Comparison of ENCODE assay signal across 7 cellular contexts in genomic region chr3:191741847-191742350, GRCh38.
DNase-seq lines count a peak whose midpoint lies in the region; ATAC-seq, FAIRE-seq and TF ChIP-seq lines count a peak whose summit lies in the region.
"Not testable (repeated sequence)": the region's sequence is repeated elsewhere in the genome, so short reads cannot be mapped to it uniquely, and the experiment has no call there.

No MANE protein-coding gene starts in this region.

- not testable (repeated sequence) for H3K4me3 ChIP-seq in SJCRH30
- peak overlapping the region in 2 of 3 experiments; percentile 19 to 41; a peak in 1 of 6 replicates for H3K4me3 ChIP-seq in HepG2 (replicated peaks in 1 of 3; ENCODE audit: insufficient read depth in 1 of 3, low read depth in 2 of 3, low read length in 3 of 3)

- peak overlapping the region; percentile 60 for H3K4me2 ChIP-seq in HepG2 (ENCODE audit: low read depth, low read length)

- not testable (repeated sequence) for H3K4me1 ChIP-seq in SJCRH30
- H3K4me1 ChIP-seq in HepG2 (ENCODE audit: insufficient read depth, low read length): peaks cover 37% of the 10 kb centered on the region

- ATAC-seq in HepG2: peak; percentile 100

- TF ChIP-seq EP300 in HepG2 (IDR thresholded peaks at IDR 0.05; ENCODE audit: low read depth in 2 of 2, low read length in 2 of 2): not testable (repeated sequence)
- peak; percentile 51; the same call in 1 of the 2 replicates for TF ChIP-seq EP300 in HepG2 (CRISPR knock-in tag; IDR thresholded peaks at IDR 0.05; ENCODE audit: borderline replicate concordance)

- not testable (repeated sequence) for H3K27ac ChIP-seq in SJCRH30
- peak overlapping the region; percentile 90 for H3K27ac ChIP-seq in HepG2 (ENCODE audit: extremely low read length, insufficient read depth, low read length)

- H3K27me3 ChIP-seq in SJCRH30; HepG2 (ENCODE audit: control insufficient read depth in 1 of 2, insufficient read depth in 2 of 2, low read length in 2 of 2): not testable (repeated sequence)

- TF ChIP-seq RAD21 in HepG2 (CRISPR knock-in tag; IDR thresholded peaks at IDR 0.05): peak; percentile 46; the same call in 1 of the 2 replicates

- CTCF ChIA-PET in HepG2 (lab: Yijun Ruan, JAX; ENCODE audit: low intra/inter-chr PET ratio, low total read pairs): not testable (repeated sequence)

- BruUV-seq in HepG2 (replicated peaks; lab: Mats Ljungman, UMichigan): not testable (repeated sequence)

- FAIRE-seq in HepG2 (lab: Jason Lieb, UNC): peak; percentile 73

- not testable (repeated sequence) for TF ChIP-seq POLR2A in HepG2 (IDR thresholded peaks at IDR 0.05; ENCODE audit: insufficient read depth in 1 of 2, low read depth in 2 of 2, low read length in 2 of 2)

- DNase-seq in ACHN: peak; percentile 67
- DNase-seq in EL: peak; percentile 20
- DNase-seq in LHCN-M2 (ENCODE audit: low read depth): peak; percentile 13
- peak; percentile 1 to 3 for DNase-seq in SJCRH30
- peak; percentile 87 for DNase-seq in glomerular visceral epithelial cell (ENCODE audit: extremely low spot score)
- DNase-seq in HepG2 (ENCODE audit: low spot score): peak; percentile 95
- peak; percentile 85 for DNase-seq in renal cortical epithelial cell (ENCODE audit: low read depth)

- not testable (repeated sequence) for TF ChIP-seq CTCF in HepG2 (CRISPR knock-in tag; IDR thresholded peaks at IDR 0.05)

- not testable (repeated sequence) for H3K79me2 ChIP-seq in HepG2 (ENCODE audit: insufficient read depth, low read length)

- peak overlapping the region; percentile 44 for H3K9ac ChIP-seq in HepG2 (ENCODE audit: insufficient read depth, low read depth, low read length)

- not testable (repeated sequence) for H3K36me3 ChIP-seq in SJCRH30; HepG2 (replicated peaks in 1 of 2; ENCODE audit: control insufficient read depth in 1 of 2, insufficient read depth in 2 of 2, low read length in 2 of 2)

- 4% methylated on average over 1 of the region's 1 CpG for WGBS in HepG2 (ENCODE audit: low lambda C conversion rate)

- H4K20me1 ChIP-seq in HepG2 (ENCODE audit: insufficient read depth, low read length): not testable (repeated sequence)

- H3K9me3 ChIP-seq in SJCRH30 (replicated peaks); HepG2 (ENCODE audit: low read length): not testable (repeated sequence)

- POLR2A ChIA-PET in HepG2 (lab: Yijun Ruan, JAX): not testable (repeated sequence)

- not testable (repeated sequence) for H2AFZ ChIP-seq in HepG2 (ENCODE audit: low read length)

- in situ Hi-C loops in ACHN (cut with HindIII; ENCODE audit: low pct_ligation_motif_present, low pct_unique_long_range_greater_than_20kb, low sequenced_read_pairs); HepG2 (cut with HindIII; ENCODE audit: extremely low pct_ligation_motif_present, low pct_unique_long_range_greater_than_20kb): not testable (repeated sequence)

- intact Hi-C loops in HepG2 (cut with micrococcal nuclease; ENCODE audit: unreplicated experiment): loop anchor here (1.0 to 2.0 kb wide), 2 partner anchors 15 to 20 kb away; no protein-coding TSS in a partner anchor

TF ChIP-seq in HepG2, 621 proteins besides CTCF, POLR2A, EP300 and RAD21 (continues in another document):
- peak; percentile 40; the same call in 1 of the 2 replicates for TF ChIP-seq SAP130 (CRISPR knock-in tag; IDR thresholded peaks at IDR 0.05; ENCODE audit: low read depth)
- peak; percentile 87 for TF ChIP-seq TEAD3 (CRISPR knock-in tag; optimal IDR thresholded peaks at IDR 0.05; ENCODE audit: borderline replicate concordance)
- 0 out of 2 replicates have a peak, but pooled peaks have one; percentile 41 for TF ChIP-seq TARDBP (CRISPR knock-in tag; IDR thresholded peaks at IDR 0.05)
- 0 out of 2 replicates have a peak, but pooled peaks have one; percentile 19 for TF ChIP-seq DPF2 (CRISPR knock-in tag; IDR thresholded peaks at IDR 0.05; ENCODE audit: borderline replicate concordance, low read depth)
- TF ChIP-seq ZNF12 (CRISPR knock-in tag; IDR thresholded peaks at IDR 0.05): peak; percentile 98
- TF ChIP-seq MEIS2 (CRISPR knock-in tag; IDR thresholded peaks at IDR 0.05): 0 out of 2 replicates have a peak, but pooled peaks have one; percentile 38
- peak; percentile 80; the same call in 1 of the 2 replicates for TF ChIP-seq MED13 (CRISPR knock-in tag; IDR thresholded peaks at IDR 0.05)
- TF ChIP-seq ZNF18 (CRISPR knock-in tag; IDR thresholded peaks at IDR 0.05; ENCODE audit: insufficient replicate concordance): peak; percentile 46
- peak; percentile 80 for TF ChIP-seq MED1 (CRISPR knock-in tag; IDR thresholded peaks at IDR 0.05)
- 0 out of 2 replicates have a peak, but pooled peaks have one; percentile 25 for TF ChIP-seq PRDM15 (CRISPR knock-in tag; IDR thresholded peaks at IDR 0.05)
- TF ChIP-seq ZNF710 (CRISPR knock-in tag; IDR thresholded peaks at IDR 0.05; ENCODE audit: borderline replicate concordance): 0 out of 2 replicates have a peak, but pooled peaks have one; percentile 51
- 0 out of 2 replicates have a peak, but pooled peaks have one; percentile 54 for TF ChIP-seq REPIN1 (CRISPR knock-in tag; IDR thresholded peaks at IDR 0.05; ENCODE audit: borderline replicate concordance, low read depth)
- TF ChIP-seq HMG20A (CRISPR knock-in tag; IDR thresholded peaks at IDR 0.05; ENCODE audit: borderline replicate concordance): peak; percentile 78; the same call in 1 of the 2 replicates
- 0 out of 2 replicates have a peak, but pooled peaks have one; percentile 74 for TF ChIP-seq RORA (CRISPR knock-in tag; IDR thresholded peaks at IDR 0.05)
- 0 out of 2 replicates have a peak, but pooled peaks have one; percentile 43 for TF ChIP-seq CREM (IDR thresholded peaks at IDR 0.05)
- TF ChIP-seq CREM (CRISPR knock-in tag; IDR thresholded peaks at IDR 0.05): not testable (repeated sequence)
- TF ChIP-seq NCOA2 (CRISPR knock-in tag; IDR thresholded peaks at IDR 0.05): peak; percentile 71; the same call in 1 of the 2 replicates

Comparison
In these comparisons a context has a peak if more than half of its experiments do, and no peak if none do; other contexts are left out.
1. DNase-seq: peak in every context shown above with its lines; median percentile 95 in HepG2; 87 in glomerular visceral epithelial cell; 85 in renal cortical epithelial cell; 67 in ACHN; 20 in EL; 13 in LHCN-M2; 2 in SJCRH30.